1 cellular context compared by ENCODE assay signal in the genomic region with DNA sequence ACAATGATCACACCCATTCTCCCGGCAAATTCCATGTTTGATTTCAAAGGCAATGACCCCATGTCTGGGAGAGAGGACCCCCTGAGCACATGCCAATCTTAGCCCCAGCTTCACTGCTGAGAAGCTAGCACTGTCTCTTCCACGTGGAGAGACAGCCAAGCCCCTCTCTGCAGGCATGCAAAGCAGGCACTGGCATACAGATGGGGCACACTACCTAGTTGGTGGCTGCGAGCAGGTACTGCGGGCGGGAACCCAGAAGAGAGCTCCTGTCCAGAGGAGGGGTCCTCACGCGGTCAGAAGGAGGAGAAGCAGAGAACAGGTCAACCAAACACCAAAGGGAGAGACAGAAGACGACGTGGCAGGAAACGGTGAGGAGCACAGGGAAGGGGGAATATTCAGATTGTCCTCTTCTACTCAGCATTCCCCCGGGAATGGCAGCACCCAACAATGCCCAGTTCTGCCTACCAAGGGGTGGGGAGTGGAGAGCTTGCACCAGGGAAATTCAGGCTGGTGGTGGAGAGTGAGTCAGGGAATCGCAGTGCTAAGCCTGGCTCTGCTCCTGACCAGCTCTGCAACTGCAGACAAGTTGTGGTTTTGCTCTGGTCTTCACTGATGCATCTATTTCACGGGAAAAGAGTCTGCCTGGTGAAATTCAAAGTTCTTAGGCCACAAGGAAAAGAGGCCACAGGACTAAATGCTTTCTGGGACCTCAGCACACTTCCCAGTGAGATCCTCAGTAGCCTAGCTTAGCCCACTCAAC.
TF ChIP-seq lines count a peak whose summit lies in the region.

No MANE protein-coding gene starts in this region.

TF ChIP-seq in K562, 482 proteins besides CTCF, POLR2A, EP300 and RAD21:
- TF ChIP-seq JUN (IDR thresholded peaks at IDR 0.05; ENCODE audit: borderline replicate concordance, low read depth, low read length) (no peak), JUN (CRISPR knock-in tag; IDR thresholded peaks at IDR 0.05; ENCODE audit: borderline replicate concordance) (no peak), ZNF143 (CRISPR knock-in tag; IDR thresholded peaks at IDR 0.05) (no peak), BDP1 (IDR thresholded peaks at IDR 0.05; ENCODE audit: insufficient read depth, insufficient read length) (no peak), CXXC5 (CRISPR knock-in tag; IDR thresholded peaks at IDR 0.05) (no peak), HNRNPK (IDR thresholded peaks at IDR 0.05; ENCODE audit: low read depth, low read length, poor library complexity, severe bottlenecking) (no peak), ZNF212 (CRISPR knock-in tag; IDR thresholded peaks at IDR 0.05) (no peak)
- TF ChIP-seq, protein P1, sequence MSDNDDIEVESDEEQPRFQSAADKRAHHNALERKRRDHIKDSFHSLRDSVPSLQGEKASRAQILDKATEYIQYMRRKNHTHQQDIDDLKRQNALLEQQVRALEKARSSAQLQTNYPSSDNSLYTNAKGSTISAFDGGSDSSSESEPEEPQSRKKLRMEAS (CRISPR knock-in tag; IDR thresholded peaks at IDR 0.05) = peak; percentile 17; the same call in 1 of the 2 replicates
